ENCODE assay signal across 3 cellular contexts in the genomic region with DNA sequence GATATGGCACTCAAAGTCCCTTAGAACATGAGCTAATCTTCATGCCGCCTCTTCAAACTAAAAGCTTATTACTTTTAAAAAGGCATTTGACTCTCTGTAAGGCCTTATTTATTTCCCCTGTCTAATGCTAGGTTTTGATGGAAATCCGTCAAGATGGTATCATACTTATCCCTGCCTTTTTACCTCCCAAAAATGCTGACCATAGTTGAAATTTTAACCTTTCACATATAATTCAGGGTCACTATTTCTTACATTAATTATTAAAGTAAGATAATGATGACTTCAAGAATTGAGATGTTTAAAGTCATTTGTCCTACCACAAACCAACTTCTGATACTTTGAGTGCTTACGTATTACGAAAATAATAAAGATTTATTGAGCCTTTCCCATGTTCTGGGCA.
TF ChIP-seq lines count a peak whose summit lies in the region.

No MANE protein-coding gene starts in this region.

TF ChIP-seq in HepG2, 621 proteins besides CTCF, POLR2A, EP300 and RAD21 (continues in another document):
- no peak for TF ChIP-seq ELF3 (CRISPR knock-in tag; IDR thresholded peaks at IDR 0.05)
- TF ChIP-seq, protein P1, sequence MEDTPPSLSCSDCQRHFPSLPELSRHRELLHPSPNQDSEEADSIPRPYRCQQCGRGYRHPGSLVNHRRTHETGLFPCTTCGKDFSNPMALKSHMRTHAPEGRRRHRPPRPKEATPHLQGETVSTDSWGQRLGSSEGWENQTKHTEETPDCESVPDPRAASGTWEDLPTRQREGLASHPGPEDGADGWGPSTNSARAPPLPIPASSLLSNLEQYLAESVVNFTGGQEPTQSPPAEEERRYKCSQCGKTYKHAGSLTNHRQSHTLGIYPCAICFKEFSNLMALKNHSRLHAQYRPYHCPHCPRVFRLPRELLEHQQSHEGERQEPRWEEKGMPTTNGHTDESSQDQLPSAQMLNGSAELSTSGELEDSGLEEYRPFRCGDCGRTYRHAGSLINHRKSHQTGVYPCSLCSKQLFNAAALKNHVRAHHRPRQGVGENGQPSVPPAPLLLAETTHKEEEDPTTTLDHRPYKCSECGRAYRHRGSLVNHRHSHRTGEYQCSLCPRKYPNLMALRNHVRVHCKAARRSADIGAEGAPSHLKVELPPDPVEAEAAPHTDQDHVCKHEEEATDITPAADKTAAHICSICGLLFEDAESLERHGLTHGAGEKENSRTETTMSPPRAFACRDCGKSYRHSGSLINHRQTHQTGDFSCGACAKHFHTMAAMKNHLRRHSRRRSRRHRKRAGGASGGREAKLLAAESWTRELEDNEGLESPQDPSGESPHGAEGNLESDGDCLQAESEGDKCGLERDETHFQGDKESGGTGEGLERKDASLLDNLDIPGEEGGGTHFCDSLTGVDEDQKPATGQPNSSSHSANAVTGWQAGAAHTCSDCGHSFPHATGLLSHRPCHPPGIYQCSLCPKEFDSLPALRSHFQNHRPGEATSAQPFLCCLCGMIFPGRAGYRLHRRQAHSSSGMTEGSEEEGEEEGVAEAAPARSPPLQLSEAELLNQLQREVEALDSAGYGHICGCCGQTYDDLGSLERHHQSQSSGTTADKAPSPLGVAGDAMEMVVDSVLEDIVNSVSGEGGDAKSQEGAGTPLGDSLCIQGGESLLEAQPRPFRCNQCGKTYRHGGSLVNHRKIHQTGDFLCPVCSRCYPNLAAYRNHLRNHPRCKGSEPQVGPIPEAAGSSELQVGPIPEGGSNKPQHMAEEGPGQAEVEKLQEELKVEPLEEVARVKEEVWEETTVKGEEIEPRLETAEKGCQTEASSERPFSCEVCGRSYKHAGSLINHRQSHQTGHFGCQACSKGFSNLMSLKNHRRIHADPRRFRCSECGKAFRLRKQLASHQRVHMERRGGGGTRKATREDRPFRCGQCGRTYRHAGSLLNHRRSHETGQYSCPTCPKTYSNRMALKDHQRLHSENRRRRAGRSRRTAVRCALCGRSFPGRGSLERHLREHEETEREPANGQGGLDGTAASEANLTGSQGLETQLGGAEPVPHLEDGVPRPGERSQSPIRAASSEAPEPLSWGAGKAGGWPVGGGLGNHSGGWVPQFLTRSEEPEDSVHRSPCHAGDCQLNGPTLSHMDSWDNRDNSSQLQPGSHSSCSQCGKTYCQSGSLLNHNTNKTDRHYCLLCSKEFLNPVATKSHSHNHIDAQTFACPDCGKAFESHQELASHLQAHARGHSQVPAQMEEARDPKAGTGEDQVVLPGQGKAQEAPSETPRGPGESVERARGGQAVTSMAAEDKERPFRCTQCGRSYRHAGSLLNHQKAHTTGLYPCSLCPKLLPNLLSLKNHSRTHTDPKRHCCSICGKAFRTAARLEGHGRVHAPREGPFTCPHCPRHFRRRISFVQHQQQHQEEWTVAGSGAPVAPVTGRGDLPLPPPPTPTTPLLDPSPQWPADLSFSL (CRISPR knock-in tag; IDR thresholded peaks at IDR 0.05) = no peak
- no peak for TF ChIP-seq CEBPB (IDR thresholded peaks at IDR 0.05; ENCODE audit: borderline replicate concordance, low read depth, low read length)
- no peak for TF ChIP-seq RARA (CRISPR knock-in tag; IDR thresholded peaks at IDR 0.05)
- no peak for TF ChIP-seq ZFP41 (CRISPR knock-in tag; IDR thresholded peaks at IDR 0.05; ENCODE audit: borderline replicate concordance)
- no peak for TF ChIP-seq WIZ (CRISPR knock-in tag; IDR thresholded peaks at IDR 0.05)
- TF ChIP-seq MAFK (conservative IDR thresholded peaks at IDR 0.05 in 1 of 2, IDR thresholded peaks at IDR 0.05 in 1 of 2; ENCODE audit: low read length in 2 of 2) = peak; percentile 59 to 75
- TF ChIP-seq TCF7L2 (IDR thresholded peaks at IDR 0.05; ENCODE audit: low read depth, low read length) = no peak
- no peak for TF ChIP-seq JARID2 (CRISPR knock-in tag; IDR thresholded peaks at IDR 0.05; ENCODE audit: insufficient replicate concordance)
- TF ChIP-seq ATRX (CRISPR knock-in tag; IDR thresholded peaks at IDR 0.05; ENCODE audit: borderline replicate concordance) = no peak
- no peak for TF ChIP-seq KMT2B (CRISPR knock-in tag; IDR thresholded peaks at IDR 0.05)
- TF ChIP-seq RFX1 (IDR thresholded peaks at IDR 0.05) = no peak
- TF ChIP-seq GATAD2A (CRISPR knock-in tag; IDR thresholded peaks at IDR 0.05) = no peak
- no peak for TF ChIP-seq MEF2D (CRISPR knock-in tag; IDR thresholded peaks at IDR 0.05)
- TF ChIP-seq ZNF20 (CRISPR knock-in tag; IDR thresholded peaks at IDR 0.05) = no peak

TF ChIP-seq in IMR-90, 13 proteins besides CTCF, POLR2A, EP300 and RAD21:
- TF ChIP-seq MAZ (IDR thresholded peaks at IDR 0.05; ENCODE audit: borderline replicate concordance, low read depth, low read length) (no peak), MAFK (IDR thresholded peaks at IDR 0.05; ENCODE audit: low read depth, low read length) (peak; percentile 66)

TF ChIP-seq in K562, 482 proteins besides CTCF, POLR2A, EP300 and RAD21 (continues in another document):
- TF ChIP-seq, protein P2, sequence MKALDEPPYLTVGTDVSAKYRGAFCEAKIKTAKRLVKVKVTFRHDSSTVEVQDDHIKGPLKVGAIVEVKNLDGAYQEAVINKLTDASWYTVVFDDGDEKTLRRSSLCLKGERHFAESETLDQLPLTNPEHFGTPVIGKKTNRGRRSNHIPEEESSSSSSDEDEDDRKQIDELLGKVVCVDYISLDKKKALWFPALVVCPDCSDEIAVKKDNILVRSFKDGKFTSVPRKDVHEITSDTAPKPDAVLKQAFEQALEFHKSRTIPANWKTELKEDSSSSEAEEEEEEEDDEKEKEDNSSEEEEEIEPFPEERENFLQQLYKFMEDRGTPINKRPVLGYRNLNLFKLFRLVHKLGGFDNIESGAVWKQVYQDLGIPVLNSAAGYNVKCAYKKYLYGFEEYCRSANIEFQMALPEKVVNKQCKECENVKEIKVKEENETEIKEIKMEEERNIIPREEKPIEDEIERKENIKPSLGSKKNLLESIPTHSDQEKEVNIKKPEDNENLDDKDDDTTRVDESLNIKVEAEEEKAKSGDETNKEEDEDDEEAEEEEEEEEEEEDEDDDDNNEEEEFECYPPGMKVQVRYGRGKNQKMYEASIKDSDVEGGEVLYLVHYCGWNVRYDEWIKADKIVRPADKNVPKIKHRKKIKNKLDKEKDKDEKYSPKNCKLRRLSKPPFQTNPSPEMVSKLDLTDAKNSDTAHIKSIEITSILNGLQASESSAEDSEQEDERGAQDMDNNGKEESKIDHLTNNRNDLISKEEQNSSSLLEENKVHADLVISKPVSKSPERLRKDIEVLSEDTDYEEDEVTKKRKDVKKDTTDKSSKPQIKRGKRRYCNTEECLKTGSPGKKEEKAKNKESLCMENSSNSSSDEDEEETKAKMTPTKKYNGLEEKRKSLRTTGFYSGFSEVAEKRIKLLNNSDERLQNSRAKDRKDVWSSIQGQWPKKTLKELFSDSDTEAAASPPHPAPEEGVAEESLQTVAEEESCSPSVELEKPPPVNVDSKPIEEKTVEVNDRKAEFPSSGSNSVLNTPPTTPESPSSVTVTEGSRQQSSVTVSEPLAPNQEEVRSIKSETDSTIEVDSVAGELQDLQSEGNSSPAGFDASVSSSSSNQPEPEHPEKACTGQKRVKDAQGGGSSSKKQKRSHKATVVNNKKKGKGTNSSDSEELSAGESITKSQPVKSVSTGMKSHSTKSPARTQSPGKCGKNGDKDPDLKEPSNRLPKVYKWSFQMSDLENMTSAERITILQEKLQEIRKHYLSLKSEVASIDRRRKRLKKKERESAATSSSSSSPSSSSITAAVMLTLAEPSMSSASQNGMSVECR (CRISPR knock-in tag; IDR thresholded peaks at IDR 0.05) = no peak
- TF ChIP-seq, protein P3, sequence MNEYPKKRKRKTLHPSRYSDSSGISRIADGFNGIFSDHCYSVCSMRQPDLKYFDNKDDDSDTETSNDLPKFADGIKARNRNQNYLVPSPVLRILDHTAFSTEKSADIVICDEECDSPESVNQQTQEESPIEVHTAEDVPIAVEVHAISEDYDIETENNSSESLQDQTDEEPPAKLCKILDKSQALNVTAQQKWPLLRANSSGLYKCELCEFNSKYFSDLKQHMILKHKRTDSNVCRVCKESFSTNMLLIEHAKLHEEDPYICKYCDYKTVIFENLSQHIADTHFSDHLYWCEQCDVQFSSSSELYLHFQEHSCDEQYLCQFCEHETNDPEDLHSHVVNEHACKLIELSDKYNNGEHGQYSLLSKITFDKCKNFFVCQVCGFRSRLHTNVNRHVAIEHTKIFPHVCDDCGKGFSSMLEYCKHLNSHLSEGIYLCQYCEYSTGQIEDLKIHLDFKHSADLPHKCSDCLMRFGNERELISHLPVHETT (CRISPR knock-in tag; conservative IDR thresholded peaks at IDR 0.05 in 1 of 2, IDR thresholded peaks at IDR 0.05 in 1 of 2) = no peak
- TF ChIP-seq FIP1L1 (IDR thresholded peaks at IDR 0.05; ENCODE audit: low read depth, low read length, poor library complexity, severe bottlenecking) (no peak), ZNF316 (IDR thresholded peaks at IDR 0.05) (peak; percentile 71), NCOA1 (IDR thresholded peaks at IDR 0.05; ENCODE audit: low read depth) (no peak), CBFA2T2 (conservative IDR thresholded peaks at IDR 0.05) (no peak), ZNF408 (CRISPR knock-in tag; IDR thresholded peaks at IDR 0.05; ENCODE audit: low read depth) (no peak), C11orf30 (IDR thresholded peaks at IDR 0.05; ENCODE audit: low read depth) (peak; percentile 61; the same call in 1 of the 2 replicates), ZNF134 (CRISPR knock-in tag; conservative IDR thresholded peaks at IDR 0.05) (no peak), SRSF7 (optimal IDR thresholded peaks at IDR 0.05; ENCODE audit: low read depth, low read length) (no peak), POLR2AphosphoS2 (IDR thresholded peaks at IDR 0.05; ENCODE audit: low read length) (no peak), TEAD2 (tag; IDR thresholded peaks at IDR 0.05) (no peak), SIN3A (IDR thresholded peaks at IDR 0.05; ENCODE audit: borderline replicate concordance in 2 of 2, control insufficient read depth in 1 of 2, low read depth in 2 of 2, low read length in 2 of 2) (no peak), RBM25 (IDR thresholded peaks at IDR 0.05; ENCODE audit: low read depth, low read length, severe bottlenecking) (no peak), NCOA6 (IDR thresholded peaks at IDR 0.05) (no peak), ZFP36 (IDR thresholded peaks at IDR 0.05; ENCODE audit: low read depth, low read length, partially characterized antibody) (no peak), JUN (IDR thresholded peaks at IDR 0.05; ENCODE audit: borderline replicate concordance, low read depth, low read length) (no peak), JUN (CRISPR knock-in tag; IDR thresholded peaks at IDR 0.05; ENCODE audit: borderline replicate concordance) (no peak), ZNF174 (CRISPR knock-in tag; IDR thresholded peaks at IDR 0.05) (no peak), EGR1 (conservative IDR thresholded peaks at IDR 0.05) (no peak)
- TF ChIP-seq, protein P4, sequence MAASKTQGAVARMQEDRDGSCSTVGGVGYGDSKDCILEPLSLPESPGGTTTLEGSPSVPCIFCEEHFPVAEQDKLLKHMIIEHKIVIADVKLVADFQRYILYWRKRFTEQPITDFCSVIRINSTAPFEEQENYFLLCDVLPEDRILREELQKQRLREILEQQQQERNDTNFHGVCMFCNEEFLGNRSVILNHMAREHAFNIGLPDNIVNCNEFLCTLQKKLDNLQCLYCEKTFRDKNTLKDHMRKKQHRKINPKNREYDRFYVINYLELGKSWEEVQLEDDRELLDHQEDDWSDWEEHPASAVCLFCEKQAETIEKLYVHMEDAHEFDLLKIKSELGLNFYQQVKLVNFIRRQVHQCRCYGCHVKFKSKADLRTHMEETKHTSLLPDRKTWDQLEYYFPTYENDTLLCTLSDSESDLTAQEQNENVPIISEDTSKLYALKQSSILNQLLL (CRISPR knock-in tag; IDR thresholded peaks at IDR 0.05; ENCODE audit: borderline replicate concordance) = no peak
- TF ChIP-seq, protein P5, sequence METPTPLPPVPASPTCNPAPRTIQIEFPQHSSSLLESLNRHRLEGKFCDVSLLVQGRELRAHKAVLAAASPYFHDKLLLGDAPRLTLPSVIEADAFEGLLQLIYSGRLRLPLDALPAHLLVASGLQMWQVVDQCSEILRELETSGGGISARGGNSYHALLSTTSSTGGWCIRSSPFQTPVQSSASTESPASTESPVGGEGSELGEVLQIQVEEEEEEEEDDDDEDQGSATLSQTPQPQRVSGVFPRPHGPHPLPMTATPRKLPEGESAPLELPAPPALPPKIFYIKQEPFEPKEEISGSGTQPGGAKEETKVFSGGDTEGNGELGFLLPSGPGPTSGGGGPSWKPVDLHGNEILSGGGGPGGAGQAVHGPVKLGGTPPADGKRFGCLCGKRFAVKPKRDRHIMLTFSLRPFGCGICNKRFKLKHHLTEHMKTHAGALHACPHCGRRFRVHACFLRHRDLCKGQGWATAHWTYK (CRISPR knock-in tag; IDR thresholded peaks at IDR 0.05) = no peak
- TF ChIP-seq, protein P6, sequence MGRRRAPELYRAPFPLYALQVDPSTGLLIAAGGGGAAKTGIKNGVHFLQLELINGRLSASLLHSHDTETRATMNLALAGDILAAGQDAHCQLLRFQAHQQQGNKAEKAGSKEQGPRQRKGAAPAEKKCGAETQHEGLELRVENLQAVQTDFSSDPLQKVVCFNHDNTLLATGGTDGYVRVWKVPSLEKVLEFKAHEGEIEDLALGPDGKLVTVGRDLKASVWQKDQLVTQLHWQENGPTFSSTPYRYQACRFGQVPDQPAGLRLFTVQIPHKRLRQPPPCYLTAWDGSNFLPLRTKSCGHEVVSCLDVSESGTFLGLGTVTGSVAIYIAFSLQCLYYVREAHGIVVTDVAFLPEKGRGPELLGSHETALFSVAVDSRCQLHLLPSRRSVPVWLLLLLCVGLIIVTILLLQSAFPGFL (CRISPR knock-in tag; IDR thresholded peaks at IDR 0.05) = no peak
- TF ChIP-seq, protein P7, sequence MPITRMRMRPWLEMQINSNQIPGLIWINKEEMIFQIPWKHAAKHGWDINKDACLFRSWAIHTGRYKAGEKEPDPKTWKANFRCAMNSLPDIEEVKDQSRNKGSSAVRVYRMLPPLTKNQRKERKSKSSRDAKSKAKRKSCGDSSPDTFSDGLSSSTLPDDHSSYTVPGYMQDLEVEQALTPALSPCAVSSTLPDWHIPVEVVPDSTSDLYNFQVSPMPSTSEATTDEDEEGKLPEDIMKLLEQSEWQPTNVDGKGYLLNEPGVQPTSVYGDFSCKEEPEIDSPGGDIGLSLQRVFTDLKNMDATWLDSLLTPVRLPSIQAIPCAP (CRISPR knock-in tag; IDR thresholded peaks at IDR 0.05; ENCODE audit: borderline replicate concordance) = no peak
